ENCODE assay signal across 9 cellular contexts in the genomic region with DNA sequence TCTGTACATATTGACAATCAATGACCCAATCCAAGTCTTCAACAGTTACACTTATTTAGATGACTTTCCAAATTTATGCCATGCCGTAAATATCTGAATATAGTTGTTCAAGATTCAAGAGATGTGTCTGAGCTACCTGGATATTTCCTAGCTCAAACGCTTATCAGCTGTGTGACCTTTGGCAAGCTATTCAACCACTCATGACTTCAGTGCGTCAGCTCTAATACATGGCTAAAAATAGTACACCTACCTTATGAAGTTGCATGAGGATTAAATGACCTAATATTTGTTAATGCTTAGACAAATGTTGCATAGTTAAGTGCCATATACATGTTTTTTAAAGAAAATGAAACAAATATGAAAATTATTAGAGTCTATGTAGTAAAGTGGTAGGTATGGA.
"Had no signal": no experiment of that assay in that cellular context is flagged by ENCODE, and none has a peak within 500 bp of the region (broad histone marks: within the 10 kb centered on the region; RNA-seq: fewer than 3 reads in every experiment).

No MANE protein-coding gene starts in this region.

- ATAC-seq: HCT116, K562 had no signal

- H2AFZ ChIP-seq: GM23248 had no signal

- DNase-seq: GM23248, GOT3, H7, HFFc6, IMR-90 had no signal

- H3K36me3 ChIP-seq: HAP-1 had no signal

- H3K9me3 ChIP-seq: HAP-1 had no signal

- FAIRE-seq: HTR-8/SVneo, K562 had no signal

- H3K4me3 ChIP-seq: GM23248, HAP-1, K562 had no signal

- H3K9ac ChIP-seq: GM23248 had no signal

- H3K27ac ChIP-seq: GM23248 had no signal
